8 cellular contexts compared by ENCODE assay signal in the genomic region with DNA sequence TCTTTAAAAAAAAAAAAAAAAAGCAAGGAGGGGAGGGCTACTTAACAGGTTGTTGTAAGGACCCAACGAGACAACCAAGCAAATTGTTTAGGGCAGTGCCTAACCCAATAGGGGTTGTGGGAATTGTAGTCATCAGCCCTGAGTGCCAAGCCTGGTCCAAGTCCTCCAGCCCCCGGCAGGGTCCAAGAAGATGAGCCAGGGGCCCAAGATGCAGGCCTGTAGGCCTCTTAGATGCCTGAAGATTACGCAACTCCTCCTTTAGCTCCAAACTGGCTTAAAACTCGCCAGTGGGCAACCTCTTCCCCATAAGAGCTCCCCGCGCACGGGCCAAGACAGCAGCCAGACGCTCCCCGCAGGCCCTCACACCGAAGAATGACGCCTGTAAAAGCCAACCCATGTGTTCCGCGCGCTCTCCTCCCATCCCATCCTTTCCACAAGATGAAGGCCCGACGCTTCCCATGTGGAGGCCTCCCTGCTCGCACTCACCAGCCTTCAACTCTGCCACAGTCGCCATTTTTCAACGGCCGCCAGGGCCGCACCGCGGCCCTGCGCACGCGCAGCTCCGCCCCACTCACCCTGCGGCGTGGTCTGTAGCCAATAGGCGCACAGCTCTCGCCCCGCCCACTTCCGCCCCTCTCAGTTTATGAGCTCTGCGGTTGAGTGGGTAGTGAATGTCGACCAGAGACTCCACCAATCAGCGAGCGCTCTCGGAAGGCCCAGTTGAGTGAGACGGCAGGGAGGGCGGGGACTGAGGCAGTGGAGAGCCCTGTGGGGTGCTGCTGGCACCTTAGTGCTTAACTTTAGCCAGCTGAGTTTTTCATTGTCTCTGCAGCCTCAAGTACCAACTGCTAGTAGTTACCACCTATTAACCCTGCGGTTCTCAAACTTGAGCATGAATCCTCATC. TPM values are rescaled to one million over a fixed set of nuclear protein-coding genes. Genes with fewer than 3 reads are reported as not detected.
DNase-seq lines count a peak whose midpoint lies in the region; ATAC-seq, FAIRE-seq and TF ChIP-seq lines count a peak whose summit lies in the region.

A gene with protein sequence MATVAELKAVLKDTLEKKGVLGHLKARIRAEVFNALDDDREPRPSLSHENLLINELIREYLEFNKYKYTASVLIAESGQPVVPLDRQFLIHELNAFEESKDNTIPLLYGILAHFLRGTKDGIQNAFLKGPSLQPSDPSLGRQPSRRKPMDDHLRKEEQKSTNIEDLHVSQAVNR (minus strand): TSS at position 532 of the 905 bp plus-strand sequence. CDS start 18 bp downstream, at position 514.

- H3K4me3 ChIP-seq in body of pancreas (peak within 1 kb of the TSS; percentile 50 to 63), skeletal muscle cell (ENCODE audit: low read depth, low read length) (peak within 1 kb of the TSS; percentile 62)

- no peaks in the 10 kb centered on the region for H3K27me3 ChIP-seq in body of pancreas

- peak; percentile 86 for FAIRE-seq in TTC549 (lab: Jason Lieb, UNC)

- TF ChIP-seq POLR2A in body of pancreas (IDR thresholded peaks at IDR 0.05) = peak; percentile 62 to 88 (median 88)

- H3K36me3 ChIP-seq in body of pancreas (replicated peaks in 1 of 2; ENCODE audit: insufficient read depth in 1 of 2, low read depth in 2 of 2) = no peaks in the 10 kb centered on the region

- ATAC-seq in GM18520 (IDR thresholded peaks at IDR 0.05; ENCODE audit: unreplicated experiment) = peak; percentile 95
- peak; percentile 95 for ATAC-seq in HG03064 (IDR thresholded peaks at IDR 0.05; ENCODE audit: low read depth, unreplicated experiment)
- ATAC-seq in body of pancreas = peak; percentile 100

- 0 to 1% methylated on average over 11 to 41 of the region's 41 CpGs for WGBS in body of pancreas, 2 donors

- intact Hi-C loops in body of pancreas (cut with DNase I) = no loop called here

- peak within 1 kb of the TSS; percentile 63 to 93 (median 84) for H3K27ac ChIP-seq in body of pancreas

- DNase-seq in A172 (ENCODE audit: low spot score) (peak; percentile 99), NCI-H2107 treated with DMSO at 0.1 percent for 48 hours (lab: John Stamatoyannopoulos, UW; ENCODE audit: unreplicated experiment) (peak; percentile 97), body of pancreas (peak; percentile 100), iPS DF 4.7 (ENCODE audit: extremely low read depth, low spot score) (peak; percentile 97), skeletal muscle cell (ENCODE audit: low read depth) (peak; percentile 95)

- no peaks in the 10 kb centered on the region for H3K9me3 ChIP-seq in body of pancreas

- peaks cover 29% of the 10 kb centered on the region for H3K4me1 ChIP-seq in body of pancreas

- TF ChIP-seq CTCF in body of pancreas (IDR thresholded peaks at IDR 0.05) = peak in 4 of 7 experiments; percentile 48 to 59 (median 52)

RNA-seq across cellular contexts. Expression of the gene that starts here (rescaled TPM):
- total RNA-seq in A172 (2014; rRNA removed; shearing (Covaris generic)) = 130 and 138 TPM in 2 replicates
- 10 to 100 TPM; 17.5 to 21.3 TPM for total RNA-seq in body of pancreas

Comparison
In these comparisons a context has a peak if more than half of its experiments do, and no peak if none do; other contexts are left out.
1. Peak in every context shown above with its lines: DNase-seq, ATAC-seq, H3K4me3 ChIP-seq and H3K27ac ChIP-seq.